21 cellular contexts compared by ENCODE assay signal in the genomic region with DNA sequence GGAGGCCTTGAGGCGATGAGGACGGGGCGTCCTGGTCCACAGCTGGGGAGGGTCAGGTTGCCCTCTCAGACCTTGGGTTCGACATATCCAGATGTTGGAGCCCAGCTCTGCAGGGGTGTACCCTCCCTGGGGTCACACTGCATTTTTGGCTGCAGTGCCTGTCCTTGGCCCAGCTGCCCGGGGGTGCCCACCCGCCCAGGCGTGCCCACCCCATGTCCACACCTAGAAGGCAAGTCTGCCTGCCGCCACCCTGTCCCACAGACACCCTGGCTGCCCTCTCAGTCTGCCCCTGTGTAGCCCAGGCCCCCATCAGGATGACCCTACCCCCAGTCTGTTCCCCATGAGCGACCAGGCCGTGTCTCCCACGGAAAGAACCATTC. TPM values are rescaled to one million over a fixed set of nuclear protein-coding genes. Genes with fewer than 3 reads are reported as not detected.
DNase-seq lines count a peak whose midpoint lies in the region; ATAC-seq and TF ChIP-seq lines count a peak whose summit lies in the region.
"Had no signal": no experiment of that assay in that cellular context is flagged by ENCODE, and none has a peak within 500 bp of the region (broad histone marks: within the 10 kb centered on the region; RNA-seq: fewer than 3 reads in every experiment).

No MANE protein-coding gene starts in this region.

- no peaks in the 10 kb centered on the region for H3K36me3 ChIP-seq in trophoblast cell (ENCODE audit: control insufficient read depth in 1 of 2, insufficient read depth in 2 of 2, low read length in 2 of 2)
- H3K36me3 ChIP-seq in SJCRH30: no peaks in the 10 kb centered on the region
- H3K36me3 ChIP-seq: left lung, prostate gland had no signal

- peaks cover 4 to 5% of the 10 kb centered on the region in 2 experiments for H3K4me1 ChIP-seq in trophoblast cell (ENCODE audit: control insufficient read depth in 1 of 2, insufficient read depth in 2 of 2, low read length in 2 of 2)
- peaks cover 10% of the 10 kb centered on the region for H3K4me1 ChIP-seq in SJCRH30
- H3K4me1 ChIP-seq: prostate gland had no signal

- H3K79me1 ChIP-seq in trophoblast cell (ENCODE audit: low read length): peaks cover 3% of the 10 kb centered on the region

- H3K27me3 ChIP-seq in trophoblast cell (ENCODE audit: insufficient read depth, low read length): no peaks in the 10 kb centered on the region
- peaks cover 31% of the 10 kb centered on the region for H3K27me3 ChIP-seq in SJCRH30
- H3K27me3 ChIP-seq: left lung had no signal

- no peak overlapping the region for H4K8ac ChIP-seq in trophoblast cell (ENCODE audit: low read depth, low read length)

- H3K23ac ChIP-seq in trophoblast cell (ENCODE audit: low read length): no peak overlapping the region

- no peak overlapping the region for H3K18ac ChIP-seq in trophoblast cell (ENCODE audit: low read length)

- peaks cover 5% of the 10 kb centered on the region for H3K36me3 Mint-ChIP-seq in activated CD4-positive, alpha-beta memory T cell treated with anti-CD3 and anti-CD28 coated beads for 36 hours
- peaks cover 27% of the 10 kb centered on the region for H3K36me3 Mint-ChIP-seq in activated CD4-positive, alpha-beta memory T cell treated with anti-CD3 and anti-CD28 coated beads, Interleukin-2, amount 10 ng/mL, durations not matched to agents 7 days and 5 days (ENCODE audit: low read depth)
- H3K36me3 Mint-ChIP-seq in activated naive CD8-positive, alpha-beta T cell treated with anti-CD3 and anti-CD28 coated beads, Interleukin-2, amount 50 U/mL, for 24 hours (ENCODE audit: low read depth): peaks cover 2% of the 10 kb centered on the region

- intact Hi-C loops in activated CD4-positive, alpha-beta memory T cell treated with anti-CD3 and anti-CD28 coated beads for 36 hours (cut with micrococcal nuclease): loop anchor here (1.0 kb wide), 1 partner anchor 221 kb away; no protein-coding TSS in a partner anchor

- peak overlapping the region; percentile 32 for H2AK5ac ChIP-seq in trophoblast cell (ENCODE audit: low read length)

- H3K9me3 ChIP-seq in trophoblast cell (ENCODE audit: insufficient read depth, low read depth, low read length) (no peaks in the 10 kb centered on the region), SJCRH30 (replicated peaks) (no peaks in the 10 kb centered on the region)
- H3K9me3 ChIP-seq: left lung, prostate gland had no signal

- no peak overlapping the region for H2BK5ac ChIP-seq in trophoblast cell (ENCODE audit: low read depth, low read length, poor library complexity)

- peak overlapping the region; percentile 49 for H3K27ac Mint-ChIP-seq in activated CD4-positive, alpha-beta memory T cell treated with anti-CD3 and anti-CD28 coated beads for 36 hours
- H3K27ac Mint-ChIP-seq in activated CD4-positive, alpha-beta memory T cell treated with anti-CD3 and anti-CD28 coated beads, Interleukin-2, amount 10 ng/mL, durations not matched to agents 7 days and 5 days: no peak overlapping the region
- no peak overlapping the region for H3K27ac Mint-ChIP-seq in activated naive CD8-positive, alpha-beta T cell treated with anti-CD3 and anti-CD28 coated beads, Interleukin-2, amount 50 U/mL, for 24 hours

- CTCF ChIA-PET in activated CD4-positive, alpha-beta memory T cell treated with anti-CD3 and anti-CD28 coated beads for 36 hours (lab: Charles Lee): interaction anchor here (3.3 to 5.1 kb wide), 2 partner anchors 27 to 146 kb away, joined by 14 to 23 read pairs; no protein-coding TSS in a partner anchor
- CTCF ChIA-PET in activated CD4-positive, alpha-beta memory T cell treated with anti-CD3 and anti-CD28 coated beads, Interleukin-2, amount 10 ng/mL, durations not matched to agents 7 days and 5 days (lab: Charles Lee): interaction anchor here (0.7 to 1.3 kb wide), 4 partner anchors 20 to 26 kb away, joined by 3 to 4 read pairs (median 3); no protein-coding TSS in a partner anchor

- H3K4me2 ChIP-seq in trophoblast cell (ENCODE audit: low read length): no peak overlapping the region

- no peak overlapping the region for H4K12ac ChIP-seq in trophoblast cell (ENCODE audit: low read depth, low read length)

- no peak overlapping the region for H3K14ac ChIP-seq in trophoblast cell (ENCODE audit: low read length)

- H3K4me3 ChIP-seq in GM12875 (ENCODE audit: low read depth, low read length) (peak overlapping the region; percentile 96), trophoblast cell (ENCODE audit: low read depth, low read length) (no peak overlapping the region), SJCRH30 (no peak overlapping the region)
- H3K4me3 ChIP-seq: left lung, prostate gland had no signal

- no peak overlapping the region for H2BK12ac ChIP-seq in trophoblast cell (ENCODE audit: low read length)

- no peak for ATAC-seq in activated naive CD8-positive, alpha-beta T cell treated with anti-CD3 and anti-CD28 coated beads, Interleukin-2, amount 50 U/mL, for 24 hours
- ATAC-seq: left lung had no signal

- POLR2A ChIA-PET in activated CD4-positive, alpha-beta memory T cell treated with anti-CD3 and anti-CD28 coated beads for 36 hours (lab: Charles Lee): interaction anchor here (1.3 to 3.2 kb wide), 3 partner anchors 10 to 26 kb away, joined by 3 to 13 read pairs (median 6); no protein-coding TSS in a partner anchor
- POLR2A ChIA-PET in activated CD4-positive, alpha-beta memory T cell treated with anti-CD3 and anti-CD28 coated beads, Interleukin-2, amount 10 ng/mL, durations not matched to agents 7 days and 5 days (lab: Charles Lee): interaction anchor here (1.8 to 7.1 kb wide), 2 partner anchors 9 to 34 kb away, joined by 5 to 67 read pairs; a partner anchor contains a TSS

- no peak overlapping the region for H2AFZ ChIP-seq in trophoblast cell (ENCODE audit: insufficient read depth, low read length, poor library complexity)

- H3K79me2 ChIP-seq in trophoblast cell (ENCODE audit: control insufficient read depth, insufficient read depth, low read length, poor library complexity): no peaks in the 10 kb centered on the region

- no peak overlapping the region for H3K27ac ChIP-seq in trophoblast cell (ENCODE audit: low read depth, low read length)
- no peak overlapping the region for H3K27ac ChIP-seq in SJCRH30
- H3K27ac ChIP-seq: left lung, prostate gland had no signal

- peaks cover 46% of the 10 kb centered on the region for H3K4me1 Mint-ChIP-seq in activated CD4-positive, alpha-beta memory T cell treated with anti-CD3 and anti-CD28 coated beads for 36 hours (ENCODE audit: low read depth)
- peaks cover 38% of the 10 kb centered on the region for H3K4me1 Mint-ChIP-seq in activated CD4-positive, alpha-beta memory T cell treated with anti-CD3 and anti-CD28 coated beads, Interleukin-2, amount 10 ng/mL, durations not matched to agents 7 days and 5 days
- peaks cover 49% of the 10 kb centered on the region for H3K4me1 Mint-ChIP-seq in activated naive CD8-positive, alpha-beta T cell treated with anti-CD3 and anti-CD28 coated beads, Interleukin-2, amount 50 U/mL, for 24 hours

- DNase-seq in activated CD4-positive, alpha-beta memory T cell treated with anti-CD3 and anti-CD28 coated beads for 36 hours: no peak
- DNase-seq in activated CD4-positive, alpha-beta memory T cell treated with anti-CD3 and anti-CD28 coated beads, Interleukin-2, amount 10 ng/mL, durations not matched to agents 7 days and 5 days: no peak
- no peak for DNase-seq in activated naive CD8-positive, alpha-beta T cell treated with anti-CD3 and anti-CD28 coated beads, Interleukin-2, amount 50 U/mL, for 24 hours
- DNase-seq in trophoblast cell: no peak
- DNase-seq in HuH-7 (ENCODE audit: low spot score): no peak
- DNase-seq in SJCRH30: no peak
- DNase-seq in SKM-1 treated with dmso at 0.1 percent for 144 hours (lab: John Stamatoyannopoulos, UW; ENCODE audit: unreplicated experiment): no peak
- DNase-seq: ACHN; activated CD4-positive, alpha-beta T cell treated with anti-CD3 and anti-CD28 coated beads, Interleukin-2, amount 50 U/mL, for 1 hour; activated effector memory CD4-positive, alpha-beta T cell treated with anti-CD3 and anti-CD28 coated beads, Interleukin-2, amount 50 U/mL, for 16 hours; foreskin melanocyte; NCI-H1436; NK-92 treated with Interleukin-12 subunit alpha and Interleukin-12 subunit beta, amount 100 ng/mL, for 24 hours; Right ventricle myocardium superior; stimulated activated naive CD4-positive, alpha-beta T cell treated with Interleukin-2 at 50 U/mL for 16 hours had no signal

- no peak overlapping the region for H2BK120ac ChIP-seq in trophoblast cell (ENCODE audit: insufficient read depth, low read length, poor library complexity)

- TF ChIP-seq CTCF in GM12875 (IDR thresholded peaks at IDR 0.05; ENCODE audit: borderline replicate concordance, insufficient read depth, low read depth, low read length): no peak

- no peak overlapping the region for H4K91ac ChIP-seq in trophoblast cell (ENCODE audit: low read depth, low read length)

- no peaks in the 10 kb centered on the region for H3K9me3 Mint-ChIP-seq in activated CD4-positive, alpha-beta memory T cell treated with anti-CD3 and anti-CD28 coated beads for 36 hours
- no peaks in the 10 kb centered on the region for H3K9me3 Mint-ChIP-seq in activated CD4-positive, alpha-beta memory T cell treated with anti-CD3 and anti-CD28 coated beads, Interleukin-2, amount 10 ng/mL, durations not matched to agents 7 days and 5 days
- H3K9me3 Mint-ChIP-seq in activated naive CD8-positive, alpha-beta T cell treated with anti-CD3 and anti-CD28 coated beads, Interleukin-2, amount 50 U/mL, for 24 hours: no peaks in the 10 kb centered on the region

- no peak overlapping the region for H3K4ac ChIP-seq in trophoblast cell (ENCODE audit: low read depth, low read length)

- no peak overlapping the region for H3K4me3 Mint-ChIP-seq in activated CD4-positive, alpha-beta memory T cell treated with anti-CD3 and anti-CD28 coated beads for 36 hours
- no peak overlapping the region for H3K4me3 Mint-ChIP-seq in activated CD4-positive, alpha-beta memory T cell treated with anti-CD3 and anti-CD28 coated beads, Interleukin-2, amount 10 ng/mL, durations not matched to agents 7 days and 5 days
- peak overlapping the region; percentile 98 for H3K4me3 Mint-ChIP-seq in activated naive CD8-positive, alpha-beta T cell treated with anti-CD3 and anti-CD28 coated beads, Interleukin-2, amount 50 U/mL, for 24 hours

- no peak overlapping the region for H3K9ac ChIP-seq in trophoblast cell (ENCODE audit: low read length)

- WGBS in trophoblast cell (ENCODE audit: extremely low coverage, insufficient coverage, insufficient read length): no CpG with 5 or more reads among the region's 11 CpGs

- no peaks in the 10 kb centered on the region for H3K27me3 Mint-ChIP-seq in activated CD4-positive, alpha-beta memory T cell treated with anti-CD3 and anti-CD28 coated beads for 36 hours
- no peaks in the 10 kb centered on the region for H3K27me3 Mint-ChIP-seq in activated CD4-positive, alpha-beta memory T cell treated with anti-CD3 and anti-CD28 coated beads, Interleukin-2, amount 10 ng/mL, durations not matched to agents 7 days and 5 days
- no peaks in the 10 kb centered on the region for H3K27me3 Mint-ChIP-seq in activated naive CD8-positive, alpha-beta T cell treated with anti-CD3 and anti-CD28 coated beads, Interleukin-2, amount 50 U/mL, for 24 hours

RNA-seq across cellular contexts. Expression of a gene that starts 3.0 kb away (rescaled TPM):
- total RNA-seq in activated CD4-positive, alpha-beta memory T cell treated with anti-CD3 and anti-CD28 coated beads for 36 hours: 100 to 1,000 TPM; 179 to 181 TPM
- total RNA-seq in activated CD4-positive, alpha-beta memory T cell treated with anti-CD3 and anti-CD28 coated beads, Interleukin-2, amount 10 ng/mL, durations not matched to agents 7 days and 5 days: 100 to 1,000 TPM; 590 TPM
- polyA plus RNA-seq in trophoblast cell (2013): 0.67 and 0.68 TPM in 2 replicates
- total RNA-seq in SJCRH30 (2014; rRNA removed; shearing (Covaris generic)): 15.0 and 15.4 TPM in 2 replicates

RNA-seq across cellular contexts. Expression of a gene that starts 17.1 kb away (rescaled TPM):
- total RNA-seq in activated CD4-positive, alpha-beta memory T cell treated with anti-CD3 and anti-CD28 coated beads for 36 hours: not detected
- under 1 TPM; 0.38 to 0.60 TPM for total RNA-seq in activated CD4-positive, alpha-beta memory T cell treated with anti-CD3 and anti-CD28 coated beads, Interleukin-2, amount 10 ng/mL, durations not matched to agents 7 days and 5 days
- 1.1 and 1.7 TPM in 2 replicates for polyA plus RNA-seq in trophoblast cell (2013)
- 20.2 and 20.5 TPM in 2 replicates for total RNA-seq in SJCRH30 (2014; rRNA removed; shearing (Covaris generic))
- total RNA-seq: astrocyte, H4, Right ventricle myocardium superior had no signal

RNA-seq across cellular contexts. Expression of a gene that starts 21.1 kb away (rescaled TPM):
- total RNA-seq in activated CD4-positive, alpha-beta memory T cell treated with anti-CD3 and anti-CD28 coated beads for 36 hours: not detected
- not detected for total RNA-seq in activated CD4-positive, alpha-beta memory T cell treated with anti-CD3 and anti-CD28 coated beads, Interleukin-2, amount 10 ng/mL, durations not matched to agents 7 days and 5 days
- 1.1 and 1.4 TPM in 2 replicates for polyA plus RNA-seq in trophoblast cell (2013)
- 1.7 and 2.7 TPM in 2 replicates for total RNA-seq in SJCRH30 (2014; rRNA removed; shearing (Covaris generic))
- total RNA-seq: H4, Right ventricle myocardium superior had no signal

RNA-seq across cellular contexts. Expression of a gene that starts 35.8 kb away (rescaled TPM):
- total RNA-seq in activated CD4-positive, alpha-beta memory T cell treated with anti-CD3 and anti-CD28 coated beads for 36 hours: under 1 TPM in 1 of 2 experiments, not detected in 1; 0.07 TPM
- total RNA-seq in activated CD4-positive, alpha-beta memory T cell treated with anti-CD3 and anti-CD28 coated beads, Interleukin-2, amount 10 ng/mL, durations not matched to agents 7 days and 5 days: under 1 TPM; 0.08 TPM
- not detected in 2 replicates for polyA plus RNA-seq in trophoblast cell (2013)
- 0.02 and 0.05 TPM in 2 replicates for total RNA-seq in SJCRH30 (2014; rRNA removed; shearing (Covaris generic))
- total RNA-seq: astrocyte, H4, left lung, urinary bladder had no signal

Comparison
In these comparisons a context has a peak if more than half of its experiments do, and no peak if none do; other contexts are left out.
1. RNA of a gene that starts 3.0 kb away (total RNA-seq): 590 TPM in activated CD4-positive, alpha-beta memory T cell treated with anti-CD3 and anti-CD28 coated beads, Interleukin-2, amount 10 ng/mL, durations not matched to agents 7 days and 5 days and 179 to 181 TPM in activated CD4-positive, alpha-beta memory T cell treated with anti-CD3 and anti-CD28 coated beads for 36 hours; 15.0 to 15.4 TPM in SJCRH30; every median in the first group is over 10 times any median in the second.
2. RNA of a gene that starts 17.1 kb away (total RNA-seq): 20.2 to 20.5 TPM in SJCRH30; 0.38 to 0.60 TPM in activated CD4-positive, alpha-beta memory T cell treated with anti-CD3 and anti-CD28 coated beads, Interleukin-2, amount 10 ng/mL, durations not matched to agents 7 days and 5 days and not detected in activated CD4-positive, alpha-beta memory T cell treated with anti-CD3 and anti-CD28 coated beads for 36 hours; every median in the first group is over 10 times any median in the second.